In the genomic region with DNA sequence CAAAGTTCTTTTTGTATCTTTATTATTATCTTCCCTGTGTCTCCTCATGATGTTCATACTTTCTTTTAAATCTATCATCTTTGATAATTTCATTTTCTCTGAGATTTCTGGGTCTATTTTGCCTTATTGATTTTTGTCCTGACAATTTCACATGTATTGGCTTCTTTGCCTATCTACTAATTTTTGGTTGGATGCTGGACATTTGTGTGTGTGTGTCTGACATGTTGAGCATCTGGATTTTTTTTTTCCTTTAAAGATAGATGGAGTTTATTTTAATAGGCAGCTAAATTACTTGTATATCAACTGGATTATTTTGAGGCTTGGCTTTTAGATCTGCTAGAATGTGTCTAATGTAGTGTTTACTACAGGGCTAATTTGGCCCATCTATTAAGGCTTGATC, we compare ENCODE assay signal across 24 cellular contexts.
"Had no signal": no experiment of that assay in that cellular context is flagged by ENCODE, and none has a peak within 500 bp of the region (broad histone marks: within the 10 kb centered on the region; RNA-seq: fewer than 3 reads in every experiment).

No MANE protein-coding gene starts in this region.

- H3K27ac ChIP-seq: neutrophil, pancreas, prostate gland, right lobe of liver, sigmoid colon, stomach, thoracic aorta, thyroid gland, tibial nerve, upper lobe of left lung, vagina had no signal

- H3K9me3 ChIP-seq: neutrophil, pancreas, prostate gland, thyroid gland, upper lobe of left lung, vagina had no signal

- H3K27me3 ChIP-seq: neutrophil, pancreas, right lobe of liver, sigmoid colon, stomach, thyroid gland, tibial nerve, upper lobe of left lung, vagina had no signal

- H3K4me1 ChIP-seq: pancreas, prostate gland, right lobe of liver, sigmoid colon, stomach, thyroid gland, tibial nerve, vagina had no signal

- H3K4me3 ChIP-seq: pancreas, prostate gland, right lobe of liver, sigmoid colon, stomach, thoracic aorta, thyroid gland, tibial nerve, upper lobe of left lung, vagina had no signal

- H3K36me3 ChIP-seq: neutrophil, pancreas, prostate gland, right lobe of liver, sigmoid colon, stomach, thoracic aorta, thyroid gland, tibial nerve, upper lobe of left lung, vagina had no signal

- DNase-seq: nephron progenitor cell; nucleus accumbens; pancreas; right cardiac atrium; right lobe of liver; sigmoid colon; small intestine; stimulated activated CD4-positive, alpha-beta T cell treated with anti-CD3 and anti-CD28 coated beads, Interleukin-15, amount 100 ng/mL, for 24 hours; stimulated activated CD4-positive, alpha-beta T cell treated with anti-CD3 and anti-CD28 coated beads, Interleukin-2, amount 100 ng/mL, for 24 hours; stimulated activated CD4-positive, alpha-beta T cell treated with anti-CD3 and anti-CD28 coated beads, Interleukin-2, amount 100 ng/mL, for 48 hours; stimulated activated CD4-positive, alpha-beta T cell treated with anti-CD3 and anti-CD28 coated beads, Interleukin-4, amount 100 ng/mL, for 24 hours; stimulated activated naive B cell treated with anti-CD40 and anti-IgM and Interleukin-4, amounts not matched to agents 10 μg/mL and 1 μg/mL and 100 μg/mL, for 72 hours; stimulated activated naive CD4-positive, alpha-beta T cell treated with Interleukin-2 at 50 U/mL for 16 hours; stomach; thyroid gland; trophoblast cell; upper lobe of left lung had no signal

- ATAC-seq: natural killer cell treated with Interleukin-12 subunit alpha and Interleukin-12 subunit beta and Interleukin-15 and Interleukin-18, amount 100 ng/mL, for 72 hours; pancreas; right cardiac atrium; right lobe of liver; stimulated activated effector memory CD8-positive, alpha-beta T cell treated with anti-CD3 and anti-CD28 coated beads, Interleukin-12 subunit alpha, Interleukin-12 subunit beta, amount 100 ng/mL, for 72 hours; stimulated activated naive B cell treated with anti-CD40 and anti-IgM and Interleukin-4, amounts not matched to agents 10 μg/mL and 1 μg/mL and 100 μg/mL, for 72 hours had no signal
